Comparison of ENCODE assay signal across 8 cellular contexts in genomic region chr5:107673368-107674136, GRCh38.
DNase-seq lines count a peak whose midpoint lies in the region; ATAC-seq and TF ChIP-seq lines count a peak whose summit lies in the region.

No MANE protein-coding gene starts in this region.

- H3K4me3 Mint-ChIP-seq in nephron: peak overlapping the region; percentile 87 to 91 (median 90)

- peak; percentile 71 for ATAC-seq in GM21786 (IDR thresholded peaks at IDR 0.05; ENCODE audit: unreplicated experiment)
- peak; percentile 82 for ATAC-seq in stimulated activated naive CD8-positive, alpha-beta T cell treated with anti-CD3 and anti-CD28 coated beads, Interleukin-15, Interleukin-2, amounts not matched to agents 100 U/mL and 50 U/mL, for 24 hours

- no peaks in the 10 kb centered on the region for H3K9me3 Mint-ChIP-seq in nephron

- peaks cover 8% of the 10 kb centered on the region for H3K27me3 Mint-ChIP-seq in nephron (ENCODE audit: low read depth)

- H3K27ac Mint-ChIP-seq in nephron: peak overlapping the region; percentile 81 to 99 (median 98)

- peak overlapping the region; percentile 87 for H3K4me3 ChIP-seq in fibroblast of pulmonary artery (replicated peaks; ENCODE audit: low read depth, low read length)

- TF ChIP-seq CTCF in fibroblast of pulmonary artery (IDR thresholded peaks at IDR 0.05; ENCODE audit: low read length, missing control alignments) (peak; percentile 97), nephron (IDR thresholded peaks at IDR 0.05; ENCODE audit: unreplicated experiment in 3 of 3) (peak; percentile 95 to 98 (median 97))

- peaks cover 19% of the 10 kb centered on the region for H3K4me1 Mint-ChIP-seq in nephron

- DNase-seq in DMS79 treated with DMSO at 0.1 percent for 48 hours (lab: John Stamatoyannopoulos, UW) (peak; percentile 70), KG1 (lab: John Stamatoyannopoulos, UW) (peak; percentile 27), RKO (ENCODE audit: low spot score) (peak; percentile 94), fibroblast of pulmonary artery (ENCODE audit: low read depth) (peak; percentile 93)
- DNase-seq in activated effector memory CD4-positive, alpha-beta T cell treated with Interleukin-2 at 50 U/mL for 16 hours: peak; percentile 37
- peak; percentile 86 for DNase-seq in stimulated activated naive CD8-positive, alpha-beta T cell treated with anti-CD3 and anti-CD28 coated beads, Interleukin-15, Interleukin-2, amounts not matched to agents 100 U/mL and 50 U/mL, for 24 hours

- H3K36me3 Mint-ChIP-seq in nephron (ENCODE audit: low read depth): no peaks in the 10 kb centered on the region

Comparison
In these comparisons a context has a peak if more than half of its experiments do, and no peak if none do; other contexts are left out.
1. Peak in every context shown above with its lines: DNase-seq, ATAC-seq and H3K4me3 ChIP-seq.
2. DNase-seq: peak in every context shown above with its lines; median percentile 94 in RKO; 93 in fibroblast of pulmonary artery; 86 in stimulated activated naive CD8-positive, alpha-beta T cell treated with anti-CD3 and anti-CD28 coated beads, Interleukin-15, Interleukin-2, amounts not matched to agents 100 U/mL and 50 U/mL, for 24 hours; 70 in DMS79 treated with DMSO at 0.1 percent for 48 hours; 37 in activated effector memory CD4-positive, alpha-beta T cell treated with Interleukin-2 at 50 U/mL for 16 hours; 27 in KG1.